In genomic region chr7:122686360-122686878, GRCh38 we compare ENCODE assay signal across 24 cellular contexts. TPM values are rescaled to one million over a fixed set of nuclear protein-coding genes. Genes with fewer than 3 reads are reported as not detected.
"Had no signal": no experiment of that assay in that cellular context is flagged by ENCODE, and none has a peak within 500 bp of the region (broad histone marks: within the 10 kb centered on the region; RNA-seq: fewer than 3 reads in every experiment).

No MANE protein-coding gene starts in this region.

- H3K9me3 ChIP-seq: breast epithelium, MG63 had no signal

- H3K36me3 ChIP-seq: breast epithelium, MG63, WERI-Rb-1 had no signal

- H3K9me3 Mint-ChIP-seq: activated CD8-positive, alpha-beta T cell treated with anti-CD3 and anti-CD28 coated beads for 36 hours; activated naive CD4-positive, alpha-beta T cell treated with anti-CD3 and anti-CD28 coated beads, Interleukin-2, amount 50 U/mL, for 24 hours had no signal

- H3K27me3 Mint-ChIP-seq: activated CD8-positive, alpha-beta T cell treated with anti-CD3 and anti-CD28 coated beads for 36 hours; activated naive CD4-positive, alpha-beta T cell treated with anti-CD3 and anti-CD28 coated beads, Interleukin-2, amount 50 U/mL, for 24 hours; T-cell had no signal

- H3K4me2 ChIP-seq: KMS-11 had no signal

- H3K4me1 ChIP-seq: breast epithelium had no signal

- H3K27ac Mint-ChIP-seq: activated CD8-positive, alpha-beta T cell treated with anti-CD3 and anti-CD28 coated beads for 36 hours; activated naive CD4-positive, alpha-beta T cell treated with anti-CD3 and anti-CD28 coated beads, Interleukin-2, amount 50 U/mL, for 24 hours; T-cell had no signal

- H3K27ac ChIP-seq: breast epithelium, KMS-11, SK-N-MC, WERI-Rb-1 had no signal

- H3K4me3 ChIP-seq: breast epithelium, MG63, SK-N-MC had no signal

- H3K9ac ChIP-seq: KMS-11 had no signal

- DNase-seq: activated CD4-positive, alpha-beta T cell treated with anti-CD3 and anti-CD28 coated beads for 4 hours; activated CD8-positive, alpha-beta memory T cell treated with anti-CD3 and anti-CD28 coated beads, Interleukin-2, amount 50 U/mL, for 48 hours; activated CD8-positive, alpha-beta T cell treated with anti-CD3 and anti-CD28 coated beads for 36 hours; activated T-cell treated with anti-CD3 and anti-CD28 coated beads, Interleukin-2, amount 50 U/mL, for 1 hour; aorta; central memory CD4-positive, alpha-beta T cell; MG63; MV-4-11; NCI-H1092 treated with DMSO at 0.1 percent for 48 hours; NCI-H1417 treated with DMSO at 0.1 percent for 48 hours; NCI-H1694 treated with DMSO at 0.1 percent for 48 hours; NCI-H2029 treated with DMSO at 0.1 percent for 48 hours; NCI-H446; NCI-H524; T-cell; WERI-Rb-1 had no signal

- H3K36me3 Mint-ChIP-seq: activated naive CD4-positive, alpha-beta T cell treated with anti-CD3 and anti-CD28 coated beads, Interleukin-2, amount 50 U/mL, for 24 hours; T-cell had no signal

- H3K27me3 ChIP-seq: breast epithelium, MG63 had no signal

- H3K4me3 Mint-ChIP-seq: activated CD8-positive, alpha-beta T cell treated with anti-CD3 and anti-CD28 coated beads for 36 hours; activated naive CD4-positive, alpha-beta T cell treated with anti-CD3 and anti-CD28 coated beads, Interleukin-2, amount 50 U/mL, for 24 hours; T-cell had no signal

- H3K4me1 Mint-ChIP-seq: activated naive CD4-positive, alpha-beta T cell treated with anti-CD3 and anti-CD28 coated beads, Interleukin-2, amount 50 U/mL, for 24 hours; T-cell had no signal

- ATAC-seq: activated CD4-positive, CD25-positive, alpha-beta regulatory T cell treated with anti-CD3 and anti-CD28 coated beads, Interleukin-2, amount 50 U/mL, for 24 hours; activated CD8-positive, alpha-beta T cell treated with anti-CD3 and anti-CD28 coated beads for 36 hours; T-cell had no signal

RNA-seq across cellular contexts. Expression of gene RNF133, which starts 12.5 kb away (rescaled TPM):
- total RNA-seq: activated CD8-positive, alpha-beta T cell treated with anti-CD3 and anti-CD28 coated beads for 36 hours; chondrocyte; RPMI7951; T-cell; T-helper 2 cell treated with Interferon-gamma antibody and Interleukin-4, amounts not matched to agents 100 ng/mL and 5 ng/mL, for 36 hours had no signal

RNA-seq across cellular contexts. Expression of gene RNF148, which starts 16.3 kb away (rescaled TPM):
- total RNA-seq: activated CD8-positive, alpha-beta T cell treated with anti-CD3 and anti-CD28 coated beads for 36 hours; chondrocyte; RPMI7951; T-cell; T-helper 2 cell treated with Interferon-gamma antibody and Interleukin-4, amounts not matched to agents 100 ng/mL and 5 ng/mL, for 36 hours had no signal
- polyA plus RNA-seq: aorta had no signal
